Comparison of ENCODE assay signal across 1 cellular context in genomic region chr6:12011276-12012112, GRCh38.
TF ChIP-seq lines count a peak whose summit lies in the region.

No MANE protein-coding gene starts in this region.

TF ChIP-seq in K562, 482 proteins besides CTCF, POLR2A, EP300 and RAD21 (continued from another document):
- TF ChIP-seq SFPQ (IDR thresholded peaks at IDR 0.05; ENCODE audit: low read depth, low read length) (no peak), ILK (tag; IDR thresholded peaks at IDR 0.05; ENCODE audit: borderline replicate concordance, low read depth) (no peak), VEZF1 (CRISPR knock-in tag; IDR thresholded peaks at IDR 0.05) (peak; percentile 98), TAF1 (IDR thresholded peaks at IDR 0.05; ENCODE audit: control insufficient read depth, extremely low read depth, insufficient read depth, low read length, severe bottlenecking) (peak; percentile 67), USF1 (CRISPR knock-in tag; IDR thresholded peaks at IDR 0.05) (peak; percentile 81), ZNF143 (CRISPR knock-in tag; IDR thresholded peaks at IDR 0.05) (no peak), ZBTB11 (CRISPR knock-in tag; IDR thresholded peaks at IDR 0.05) (no peak; a peak in 1 of 6 replicates), MAZ (CRISPR knock-in tag; conservative IDR thresholded peaks at IDR 0.05 in 1 of 2, IDR thresholded peaks at IDR 0.05 in 1 of 2) (peak; percentile 91 to 95), TBP (optimal IDR thresholded peaks at IDR 0.05; ENCODE audit: low read depth, low read length) (peak; percentile 18), MECOM (CRISPR knock-in tag; IDR thresholded peaks at IDR 0.05) (no peak), ELF1 (tag; IDR thresholded peaks at IDR 0.05) (peak; percentile 14; the same call in 1 of the 2 replicates), SREBF2 (CRISPR knock-in tag; IDR thresholded peaks at IDR 0.05) (no peak), NCOR1 (IDR thresholded peaks at IDR 0.05) (peak; percentile 57), FOSL1 (tag; conservative IDR thresholded peaks at IDR 0.05) (0 out of 2 replicates have a peak, but pooled peaks have one; percentile 51), CHD1 (IDR thresholded peaks at IDR 0.05; ENCODE audit: low read length) (no peak), THAP12 (CRISPR knock-in tag; IDR thresholded peaks at IDR 0.05) (no peak), RAD51 (IDR thresholded peaks at IDR 0.05; ENCODE audit: borderline replicate concordance, low read depth) (peak; percentile 34; the same call in 1 of the 2 replicates), E2F6 (IDR thresholded peaks at IDR 0.05; ENCODE audit: borderline replicate concordance in 1 of 2, extremely low read depth in 1 of 2, insufficient read depth in 1 of 2, insufficient read length in 1 of 2, low read depth in 1 of 2, low read length in 1 of 2, poor library complexity in 1 of 2, severe bottlenecking in 1 of 2) (peak in 1 of 2 experiments; percentile 66), HDAC8 (tag; IDR thresholded peaks at IDR 0.05) (no peak), POLR2G (IDR thresholded peaks at IDR 0.05; ENCODE audit: low read depth, low read length) (peak; percentile 73), NONO (IDR thresholded peaks at IDR 0.05; ENCODE audit: low read depth in 2 of 2, low read length in 1 of 2) (0 out of 4 replicates have a peak, but pooled peaks of 1 of the 2 experiments have one; percentile 17), SIN3A (IDR thresholded peaks at IDR 0.05; ENCODE audit: borderline replicate concordance in 2 of 2, control insufficient read depth in 1 of 2, low read depth in 2 of 2, low read length in 2 of 2) (peak; percentile 20 to 74; a peak in 1 of 4 replicates), FOXP4 (CRISPR knock-in tag; IDR thresholded peaks at IDR 0.05; ENCODE audit: borderline replicate concordance) (no peak), SMAD4 (CRISPR knock-in tag; conservative IDR thresholded peaks at IDR 0.05) (peak; percentile 56; the same call in 1 of the 2 replicates), KHSRP (IDR thresholded peaks at IDR 0.05) (no peak), GABPA (tag; conservative IDR thresholded peaks at IDR 0.05; ENCODE audit: low read depth) (peak; percentile 63), GMEB1 (CRISPR knock-in tag; IDR thresholded peaks at IDR 0.05) (peak; percentile 43), JUND (IDR thresholded peaks at IDR 0.05; ENCODE audit: borderline replicate concordance, low read depth, low read length) (peak; percentile 85), JUND (tag; IDR thresholded peaks at IDR 0.05; ENCODE audit: borderline replicate concordance, low read depth, low read length) (peak; percentile 65; the same call in 1 of the 3 replicates), MITF (IDR thresholded peaks at IDR 0.05) (peak; percentile 87), BACH1 (tag; IDR thresholded peaks at IDR 0.05) (no peak), EGR1 (conservative IDR thresholded peaks at IDR 0.05) (peak; percentile 91), CXXC5 (CRISPR knock-in tag; IDR thresholded peaks at IDR 0.05) (peak; percentile 48), GTF2E2 (tag; IDR thresholded peaks at IDR 0.05) (peak; percentile 56; the same call in 1 of the 2 replicates), BHLHE40 (IDR thresholded peaks at IDR 0.05; ENCODE audit: low read length) (peak; percentile 82), RNF2 (IDR thresholded peaks at IDR 0.05) (peak; percentile 51; the same call in 1 of the 2 replicates), ETV6 (IDR thresholded peaks at IDR 0.05; ENCODE audit: borderline replicate concordance in 1 of 2, low read depth in 2 of 2, low read length in 1 of 2) (no peak), ETV6 (CRISPR knock-in tag; IDR thresholded peaks at IDR 0.05; ENCODE audit: borderline replicate concordance) (no peak), GATAD2A (IDR thresholded peaks at IDR 0.05) (no peak), ZNF79 (CRISPR knock-in tag; IDR thresholded peaks at IDR 0.05; ENCODE audit: low read depth) (no peak), ZNF699 (CRISPR knock-in tag; IDR thresholded peaks at IDR 0.05; ENCODE audit: insufficient replicate concordance) (no peak), CCNT2 (IDR thresholded peaks at IDR 0.05; ENCODE audit: borderline replicate concordance, extremely low read depth, insufficient read length, low read depth, low read length) (peak; percentile 92), TFAP4 (CRISPR knock-in tag; IDR thresholded peaks at IDR 0.05; ENCODE audit: borderline replicate concordance) (peak; percentile 52; the same call in 1 of the 2 replicates), NR2C2 (CRISPR knock-in tag; IDR thresholded peaks at IDR 0.05) (no peak), NR2C2 (tag; IDR thresholded peaks at IDR 0.05) (peak; percentile 89), ZZZ3 (IDR thresholded peaks at IDR 0.05) (no peak), DMBX1 (CRISPR knock-in tag; IDR thresholded peaks at IDR 0.05; ENCODE audit: borderline replicate concordance) (no peak)
TF ChIP-seq in K562: peak in this region for 51.
